ENCODE assay signal across 31 cellular contexts in genomic region chr2:48781366-48781765, GRCh38. TPM values are rescaled to one million over a fixed set of nuclear protein-coding genes. Genes with fewer than 3 reads are reported as not detected.
"Had no signal": no experiment of that assay in that cellular context is flagged by ENCODE, and none has a peak within 500 bp of the region (broad histone marks: within the 10 kb centered on the region; RNA-seq: fewer than 3 reads in every experiment).

No MANE protein-coding gene starts in this region.

- H3K9me3 ChIP-seq: adrenal gland, body of pancreas, heart left ventricle, mucosa of descending colon, right lobe of liver, tibial nerve had no signal

- DNase-seq: activated CD4-positive, alpha-beta T cell treated with anti-CD3 and anti-CD28 coated beads for 48 hours; activated CD4-positive, alpha-beta T cell treated with anti-CD3 and anti-CD28 coated beads, Interleukin-2, amount 50 U/mL, for 48 hours; activated CD8-positive, alpha-beta memory T cell treated with anti-CD3 and anti-CD28 coated beads for 24 hours; activated CD8-positive, alpha-beta memory T cell treated with anti-CD3 and anti-CD28 coated beads, Interleukin-2, amount 50 U/mL, for 4 hours; activated effector memory CD4-positive, alpha-beta T cell treated with anti-CD3 and anti-CD28 coated beads, Interleukin-2, amount 50 U/mL, for 16 hours; activated naive CD4-positive, alpha-beta T cell treated with anti-CD3 and anti-CD28 coated beads for 36 hours; activated naive CD8-positive, alpha-beta T cell treated with anti-CD3 and anti-CD28 coated beads for 36 hours; activated T-cell treated with anti-CD3 and anti-CD28 coated beads, Interleukin-2, amount 50 U/mL, for 1 hour; adrenal gland; aorta; body of pancreas; dorsolateral prefrontal cortex; effector memory CD4-positive, alpha-beta T cell; foreskin fibroblast; heart left ventricle; mucosa of descending colon; posterior cingulate gyrus; right lobe of liver; stimulated activated CD4-positive, alpha-beta T cell treated with anti-CD3 and anti-CD28 coated beads, Interleukin-2, amount 100 ng/mL, for 48 hours; stimulated activated naive CD4-positive, alpha-beta T cell treated with Interleukin-2 at 50 U/mL for 16 hours had no signal

- ATAC-seq: activated CD4-positive, CD25-positive, alpha-beta regulatory T cell treated with anti-CD3 and anti-CD28 coated beads, Interleukin-2, amount 50 U/mL, for 24 hours; body of pancreas; heart left ventricle; left lobe of liver; mucosa of descending colon; natural killer cell treated with Interleukin-12 subunit alpha and Interleukin-12 subunit beta and Interleukin-15 and Interleukin-18, amount 100 ng/mL, for 72 hours; right lobe of liver had no signal

- H3K36me3 ChIP-seq: adrenal gland, heart left ventricle, right lobe of liver, tibial nerve had no signal

- H3K4me3 ChIP-seq: adrenal gland, body of pancreas, coronary artery, dorsolateral prefrontal cortex, heart left ventricle, mucosa of descending colon, right lobe of liver, tibial nerve had no signal

- H3K27me3 ChIP-seq: adrenal gland, body of pancreas, dorsolateral prefrontal cortex, heart left ventricle, right lobe of liver, tibial nerve had no signal

- H3K27ac ChIP-seq: adrenal gland, body of pancreas, coronary artery, dorsolateral prefrontal cortex, heart left ventricle, right lobe of liver, tibial nerve had no signal

- H3K4me1 ChIP-seq: adrenal gland, body of pancreas, heart left ventricle, right lobe of liver, tibial nerve had no signal

RNA-seq across cellular contexts. Expression of gene LHCGR, which starts 25.8 kb away (rescaled TPM):
- total RNA-seq: activated naive CD4-positive, alpha-beta T cell treated with anti-CD3 and anti-CD28 coated beads for 36 hours; activated naive CD8-positive, alpha-beta T cell treated with anti-CD3 and anti-CD28 coated beads for 36 hours; activated T-helper 1 cell treated with anti-CD3 and anti-CD28 coated beads, Interleukin-12 subunit alpha, Interleukin-12 subunit beta, Interleukin-2, Interleukin-4 antibody, amounts not matched to agents 30 ng/mL and 10 ng/mL and 1 ng/mL, durations not matched to agents 14 hours and 24 hours and 36 hours; body of pancreas; epithelial cell of proximal tubule; kidney epithelial cell; left lobe of liver; lung microvascular endothelial cell; mucosa of descending colon; myocyte; natural killer cell treated with Interleukin-12 subunit alpha and Interleukin-12 subunit beta and Interleukin-15 and Interleukin-18, amount 100 ng/mL, for 72 hours; osteoblast; right lobe of liver had no signal
- polyA plus RNA-seq: aorta had no signal
